1 cellular context compared by ENCODE assay signal in the genomic region with DNA sequence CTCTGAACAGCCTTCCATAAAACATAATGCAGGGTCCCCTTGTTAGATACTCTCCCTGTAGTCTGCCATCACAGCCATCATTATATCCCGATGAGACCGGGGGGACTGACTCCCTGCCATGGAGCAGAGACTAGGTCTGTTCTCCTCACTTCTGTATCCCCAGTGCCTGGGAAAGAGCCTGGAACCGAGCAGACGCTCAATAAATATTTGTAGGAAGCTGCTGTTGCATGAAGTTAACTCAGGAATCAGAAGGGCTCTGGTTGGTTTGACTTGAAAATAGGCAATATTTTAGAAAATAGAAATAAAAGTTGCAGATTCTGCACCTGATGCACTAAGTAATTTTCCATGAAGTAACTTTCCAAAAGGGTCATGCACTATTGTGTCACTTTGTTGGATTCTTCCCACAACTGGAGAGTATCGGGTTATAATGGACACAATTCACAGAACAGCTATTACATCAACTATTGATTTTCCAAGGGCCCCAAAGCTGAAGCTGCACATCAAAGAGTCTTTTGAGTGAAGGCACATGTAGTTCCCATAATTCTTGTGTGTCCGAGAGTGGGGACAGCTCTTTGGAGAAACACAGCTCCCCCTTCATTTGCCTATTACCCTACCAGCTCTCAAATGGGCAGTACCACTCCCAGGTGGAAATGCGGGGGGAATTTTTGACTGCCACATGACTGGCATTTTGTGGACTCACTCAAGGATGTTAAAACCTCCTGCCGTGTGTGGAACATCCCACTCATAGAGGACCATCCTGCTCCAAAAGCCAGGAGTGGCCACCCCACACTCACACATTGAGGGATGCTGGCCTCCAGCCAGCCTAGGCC.
TF ChIP-seq lines count a peak whose summit lies in the region.

No MANE protein-coding gene starts in this region.

TF ChIP-seq in HepG2, 621 proteins besides CTCF, POLR2A, EP300 and RAD21 (continued from another document and continues in another):
- TF ChIP-seq, protein P1, sequence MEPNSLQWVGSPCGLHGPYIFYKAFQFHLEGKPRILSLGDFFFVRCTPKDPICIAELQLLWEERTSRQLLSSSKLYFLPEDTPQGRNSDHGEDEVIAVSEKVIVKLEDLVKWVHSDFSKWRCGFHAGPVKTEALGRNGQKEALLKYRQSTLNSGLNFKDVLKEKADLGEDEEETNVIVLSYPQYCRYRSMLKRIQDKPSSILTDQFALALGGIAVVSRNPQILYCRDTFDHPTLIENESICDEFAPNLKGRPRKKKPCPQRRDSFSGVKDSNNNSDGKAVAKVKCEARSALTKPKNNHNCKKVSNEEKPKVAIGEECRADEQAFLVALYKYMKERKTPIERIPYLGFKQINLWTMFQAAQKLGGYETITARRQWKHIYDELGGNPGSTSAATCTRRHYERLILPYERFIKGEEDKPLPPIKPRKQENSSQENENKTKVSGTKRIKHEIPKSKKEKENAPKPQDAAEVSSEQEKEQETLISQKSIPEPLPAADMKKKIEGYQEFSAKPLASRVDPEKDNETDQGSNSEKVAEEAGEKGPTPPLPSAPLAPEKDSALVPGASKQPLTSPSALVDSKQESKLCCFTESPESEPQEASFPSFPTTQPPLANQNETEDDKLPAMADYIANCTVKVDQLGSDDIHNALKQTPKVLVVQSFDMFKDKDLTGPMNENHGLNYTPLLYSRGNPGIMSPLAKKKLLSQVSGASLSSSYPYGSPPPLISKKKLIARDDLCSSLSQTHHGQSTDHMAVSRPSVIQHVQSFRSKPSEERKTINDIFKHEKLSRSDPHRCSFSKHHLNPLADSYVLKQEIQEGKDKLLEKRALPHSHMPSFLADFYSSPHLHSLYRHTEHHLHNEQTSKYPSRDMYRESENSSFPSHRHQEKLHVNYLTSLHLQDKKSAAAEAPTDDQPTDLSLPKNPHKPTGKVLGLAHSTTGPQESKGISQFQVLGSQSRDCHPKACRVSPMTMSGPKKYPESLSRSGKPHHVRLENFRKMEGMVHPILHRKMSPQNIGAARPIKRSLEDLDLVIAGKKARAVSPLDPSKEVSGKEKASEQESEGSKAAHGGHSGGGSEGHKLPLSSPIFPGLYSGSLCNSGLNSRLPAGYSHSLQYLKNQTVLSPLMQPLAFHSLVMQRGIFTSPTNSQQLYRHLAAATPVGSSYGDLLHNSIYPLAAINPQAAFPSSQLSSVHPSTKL (CRISPR knock-in tag; IDR thresholded peaks at IDR 0.05) = peak; percentile 87
- TF ChIP-seq TSC22D2 (CRISPR knock-in tag; IDR thresholded peaks at IDR 0.05; ENCODE audit: borderline replicate concordance) (no peak; the same call in 1 of the 2 replicates), HNRNPH1 (optimal IDR thresholded peaks at IDR 0.05; ENCODE audit: low read depth, low read length) (no peak), NFKB2 (CRISPR knock-in tag; IDR thresholded peaks at IDR 0.05; ENCODE audit: borderline replicate concordance) (no peak), ZNF670 (CRISPR knock-in tag; IDR thresholded peaks at IDR 0.05; ENCODE audit: borderline replicate concordance) (no peak), ZNF225 (CRISPR knock-in tag; IDR thresholded peaks at IDR 0.05) (no peak), ZNF768 (CRISPR knock-in tag; IDR thresholded peaks at IDR 0.05) (no peak), ZNF337 (CRISPR knock-in tag; IDR thresholded peaks at IDR 0.05; ENCODE audit: borderline replicate concordance, low read depth) (no peak), RAD51 (IDR thresholded peaks at IDR 0.05; ENCODE audit: borderline replicate concordance) (no peak), ZSCAN29 (CRISPR knock-in tag; conservative IDR thresholded peaks at IDR 0.05) (no peak), KDM5A (IDR thresholded peaks at IDR 0.05; ENCODE audit: borderline replicate concordance, low read length) (no peak; the same call in 1 of the 2 replicates), ZNF747 (CRISPR knock-in tag; IDR thresholded peaks at IDR 0.05; ENCODE audit: borderline replicate concordance) (no peak), RELA (CRISPR knock-in tag; IDR thresholded peaks at IDR 0.05) (no peak), FOXO1 (CRISPR knock-in tag; IDR thresholded peaks at IDR 0.05) (peak; percentile 51; the same call in 1 of the 2 replicates), KDM4B (CRISPR knock-in tag; IDR thresholded peaks at IDR 0.05) (no peak), KDM1A (CRISPR knock-in tag; IDR thresholded peaks at IDR 0.05) (peak; percentile 54; the same call in 1 of the 2 replicates), MATR3 (CRISPR knock-in tag; IDR thresholded peaks at IDR 0.05) (no peak), CENPX (CRISPR knock-in tag; IDR thresholded peaks at IDR 0.05) (no peak), ZSCAN25 (CRISPR knock-in tag; IDR thresholded peaks at IDR 0.05) (no peak), ZNF296 (CRISPR knock-in tag; conservative IDR thresholded peaks at IDR 0.05) (no peak), ZKSCAN1 (IDR thresholded peaks at IDR 0.05; ENCODE audit: low read length) (no peak), CBX5 (CRISPR knock-in tag; IDR thresholded peaks at IDR 0.05; ENCODE audit: borderline replicate concordance) (no peak), TARDBP (CRISPR knock-in tag; IDR thresholded peaks at IDR 0.05) (peak; percentile 56; the same call in 1 of the 2 replicates), MEIS2 (CRISPR knock-in tag; IDR thresholded peaks at IDR 0.05) (0 out of 2 replicates have a peak, but pooled peaks have one; percentile 23), ZNF678 (CRISPR knock-in tag; IDR thresholded peaks at IDR 0.05) (no peak), ZNF567 (CRISPR knock-in tag; IDR thresholded peaks at IDR 0.05; ENCODE audit: borderline replicate concordance) (no peak), ARNTL (CRISPR knock-in tag; IDR thresholded peaks at IDR 0.05) (0 out of 2 replicates have a peak, but pooled peaks have one; percentile 0), SAP130 (CRISPR knock-in tag; IDR thresholded peaks at IDR 0.05; ENCODE audit: low read depth) (peak; percentile 75), NBN (conservative IDR thresholded peaks at IDR 0.05) (no peak), PCBP2 (optimal IDR thresholded peaks at IDR 0.05; ENCODE audit: low read depth, low read length, poor library complexity, severe bottlenecking) (no peak), MED1 (CRISPR knock-in tag; IDR thresholded peaks at IDR 0.05) (peak; percentile 70), AKAP8 (CRISPR knock-in tag; IDR thresholded peaks at IDR 0.05) (no peak), ZSCAN20 (CRISPR knock-in tag; IDR thresholded peaks at IDR 0.05; ENCODE audit: borderline replicate concordance) (no peak), ADNP (CRISPR knock-in tag; IDR thresholded peaks at IDR 0.05) (no peak), ZBTB7A (CRISPR knock-in tag; IDR thresholded peaks at IDR 0.05) (no peak)
- TF ChIP-seq, protein P2, sequence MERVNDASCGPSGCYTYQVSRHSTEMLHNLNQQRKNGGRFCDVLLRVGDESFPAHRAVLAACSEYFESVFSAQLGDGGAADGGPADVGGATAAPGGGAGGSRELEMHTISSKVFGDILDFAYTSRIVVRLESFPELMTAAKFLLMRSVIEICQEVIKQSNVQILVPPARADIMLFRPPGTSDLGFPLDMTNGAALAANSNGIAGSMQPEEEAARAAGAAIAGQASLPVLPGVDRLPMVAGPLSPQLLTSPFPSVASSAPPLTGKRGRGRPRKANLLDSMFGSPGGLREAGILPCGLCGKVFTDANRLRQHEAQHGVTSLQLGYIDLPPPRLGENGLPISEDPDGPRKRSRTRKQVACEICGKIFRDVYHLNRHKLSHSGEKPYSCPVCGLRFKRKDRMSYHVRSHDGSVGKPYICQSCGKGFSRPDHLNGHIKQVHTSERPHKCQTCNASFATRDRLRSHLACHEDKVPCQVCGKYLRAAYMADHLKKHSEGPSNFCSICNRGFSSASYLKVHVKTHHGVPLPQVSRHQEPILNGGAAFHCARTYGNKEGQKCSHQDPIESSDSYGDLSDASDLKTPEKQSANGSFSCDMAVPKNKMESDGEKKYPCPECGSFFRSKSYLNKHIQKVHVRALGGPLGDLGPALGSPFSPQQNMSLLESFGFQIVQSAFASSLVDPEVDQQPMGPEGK (CRISPR knock-in tag; IDR thresholded peaks at IDR 0.05) = peak; percentile 65; the same call in 1 of the 2 replicates
- TF ChIP-seq, protein P3, sequence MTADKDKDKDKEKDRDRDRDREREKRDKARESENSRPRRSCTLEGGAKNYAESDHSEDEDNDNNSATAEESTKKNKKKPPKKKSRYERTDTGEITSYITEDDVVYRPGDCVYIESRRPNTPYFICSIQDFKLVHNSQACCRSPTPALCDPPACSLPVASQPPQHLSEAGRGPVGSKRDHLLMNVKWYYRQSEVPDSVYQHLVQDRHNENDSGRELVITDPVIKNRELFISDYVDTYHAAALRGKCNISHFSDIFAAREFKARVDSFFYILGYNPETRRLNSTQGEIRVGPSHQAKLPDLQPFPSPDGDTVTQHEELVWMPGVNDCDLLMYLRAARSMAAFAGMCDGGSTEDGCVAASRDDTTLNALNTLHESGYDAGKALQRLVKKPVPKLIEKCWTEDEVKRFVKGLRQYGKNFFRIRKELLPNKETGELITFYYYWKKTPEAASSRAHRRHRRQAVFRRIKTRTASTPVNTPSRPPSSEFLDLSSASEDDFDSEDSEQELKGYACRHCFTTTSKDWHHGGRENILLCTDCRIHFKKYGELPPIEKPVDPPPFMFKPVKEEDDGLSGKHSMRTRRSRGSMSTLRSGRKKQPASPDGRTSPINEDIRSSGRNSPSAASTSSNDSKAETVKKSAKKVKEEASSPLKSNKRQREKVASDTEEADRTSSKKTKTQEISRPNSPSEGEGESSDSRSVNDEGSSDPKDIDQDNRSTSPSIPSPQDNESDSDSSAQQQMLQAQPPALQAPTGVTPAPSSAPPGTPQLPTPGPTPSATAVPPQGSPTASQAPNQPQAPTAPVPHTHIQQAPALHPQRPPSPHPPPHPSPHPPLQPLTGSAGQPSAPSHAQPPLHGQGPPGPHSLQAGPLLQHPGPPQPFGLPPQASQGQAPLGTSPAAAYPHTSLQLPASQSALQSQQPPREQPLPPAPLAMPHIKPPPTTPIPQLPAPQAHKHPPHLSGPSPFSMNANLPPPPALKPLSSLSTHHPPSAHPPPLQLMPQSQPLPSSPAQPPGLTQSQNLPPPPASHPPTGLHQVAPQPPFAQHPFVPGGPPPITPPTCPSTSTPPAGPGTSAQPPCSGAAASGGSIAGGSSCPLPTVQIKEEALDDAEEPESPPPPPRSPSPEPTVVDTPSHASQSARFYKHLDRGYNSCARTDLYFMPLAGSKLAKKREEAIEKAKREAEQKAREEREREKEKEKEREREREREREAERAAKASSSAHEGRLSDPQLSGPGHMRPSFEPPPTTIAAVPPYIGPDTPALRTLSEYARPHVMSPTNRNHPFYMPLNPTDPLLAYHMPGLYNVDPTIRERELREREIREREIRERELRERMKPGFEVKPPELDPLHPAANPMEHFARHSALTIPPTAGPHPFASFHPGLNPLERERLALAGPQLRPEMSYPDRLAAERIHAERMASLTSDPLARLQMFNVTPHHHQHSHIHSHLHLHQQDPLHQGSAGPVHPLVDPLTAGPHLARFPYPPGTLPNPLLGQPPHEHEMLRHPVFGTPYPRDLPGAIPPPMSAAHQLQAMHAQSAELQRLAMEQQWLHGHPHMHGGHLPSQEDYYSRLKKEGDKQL (CRISPR knock-in tag; IDR thresholded peaks at IDR 0.05; ENCODE audit: low read depth) = peak; percentile 74; the same call in 1 of the 2 replicates
- TF ChIP-seq, protein P4, sequence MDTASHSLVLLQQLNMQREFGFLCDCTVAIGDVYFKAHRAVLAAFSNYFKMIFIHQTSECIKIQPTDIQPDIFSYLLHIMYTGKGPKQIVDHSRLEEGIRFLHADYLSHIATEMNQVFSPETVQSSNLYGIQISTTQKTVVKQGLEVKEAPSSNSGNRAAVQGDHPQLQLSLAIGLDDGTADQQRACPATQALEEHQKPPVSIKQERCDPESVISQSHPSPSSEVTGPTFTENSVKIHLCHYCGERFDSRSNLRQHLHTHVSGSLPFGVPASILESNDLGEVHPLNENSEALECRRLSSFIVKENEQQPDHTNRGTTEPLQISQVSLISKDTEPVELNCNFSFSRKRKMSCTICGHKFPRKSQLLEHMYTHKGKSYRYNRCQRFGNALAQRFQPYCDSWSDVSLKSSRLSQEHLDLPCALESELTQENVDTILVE (CRISPR knock-in tag; IDR thresholded peaks at IDR 0.05) = peak; percentile 53; the same call in 1 of the 2 replicates
- TF ChIP-seq, protein P5, sequence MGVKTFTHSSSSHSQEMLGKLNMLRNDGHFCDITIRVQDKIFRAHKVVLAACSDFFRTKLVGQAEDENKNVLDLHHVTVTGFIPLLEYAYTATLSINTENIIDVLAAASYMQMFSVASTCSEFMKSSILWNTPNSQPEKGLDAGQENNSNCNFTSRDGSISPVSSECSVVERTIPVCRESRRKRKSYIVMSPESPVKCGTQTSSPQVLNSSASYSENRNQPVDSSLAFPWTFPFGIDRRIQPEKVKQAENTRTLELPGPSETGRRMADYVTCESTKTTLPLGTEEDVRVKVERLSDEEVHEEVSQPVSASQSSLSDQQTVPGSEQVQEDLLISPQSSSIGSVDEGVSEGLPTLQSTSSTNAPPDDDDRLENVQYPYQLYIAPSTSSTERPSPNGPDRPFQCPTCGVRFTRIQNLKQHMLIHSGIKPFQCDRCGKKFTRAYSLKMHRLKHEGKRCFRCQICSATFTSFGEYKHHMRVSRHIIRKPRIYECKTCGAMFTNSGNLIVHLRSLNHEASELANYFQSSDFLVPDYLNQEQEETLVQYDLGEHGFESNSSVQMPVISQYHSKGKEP (CRISPR knock-in tag; IDR thresholded peaks at IDR 0.05) = no peak
- TF ChIP-seq, protein P6, sequence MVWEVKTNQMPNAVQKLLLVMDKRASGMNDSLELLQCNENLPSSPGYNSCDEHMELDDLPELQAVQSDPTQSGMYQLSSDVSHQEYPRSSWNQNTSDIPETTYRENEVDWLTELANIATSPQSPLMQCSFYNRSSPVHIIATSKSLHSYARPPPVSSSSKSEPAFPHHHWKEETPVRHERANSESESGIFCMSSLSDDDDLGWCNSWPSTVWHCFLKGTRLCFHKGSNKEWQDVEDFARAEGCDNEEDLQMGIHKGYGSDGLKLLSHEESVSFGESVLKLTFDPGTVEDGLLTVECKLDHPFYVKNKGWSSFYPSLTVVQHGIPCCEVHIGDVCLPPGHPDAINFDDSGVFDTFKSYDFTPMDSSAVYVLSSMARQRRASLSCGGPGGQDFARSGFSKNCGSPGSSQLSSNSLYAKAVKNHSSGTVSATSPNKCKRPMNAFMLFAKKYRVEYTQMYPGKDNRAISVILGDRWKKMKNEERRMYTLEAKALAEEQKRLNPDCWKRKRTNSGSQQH (CRISPR knock-in tag; IDR thresholded peaks at IDR 0.05; ENCODE audit: low read depth) = no peak
- TF ChIP-seq, protein P7, sequence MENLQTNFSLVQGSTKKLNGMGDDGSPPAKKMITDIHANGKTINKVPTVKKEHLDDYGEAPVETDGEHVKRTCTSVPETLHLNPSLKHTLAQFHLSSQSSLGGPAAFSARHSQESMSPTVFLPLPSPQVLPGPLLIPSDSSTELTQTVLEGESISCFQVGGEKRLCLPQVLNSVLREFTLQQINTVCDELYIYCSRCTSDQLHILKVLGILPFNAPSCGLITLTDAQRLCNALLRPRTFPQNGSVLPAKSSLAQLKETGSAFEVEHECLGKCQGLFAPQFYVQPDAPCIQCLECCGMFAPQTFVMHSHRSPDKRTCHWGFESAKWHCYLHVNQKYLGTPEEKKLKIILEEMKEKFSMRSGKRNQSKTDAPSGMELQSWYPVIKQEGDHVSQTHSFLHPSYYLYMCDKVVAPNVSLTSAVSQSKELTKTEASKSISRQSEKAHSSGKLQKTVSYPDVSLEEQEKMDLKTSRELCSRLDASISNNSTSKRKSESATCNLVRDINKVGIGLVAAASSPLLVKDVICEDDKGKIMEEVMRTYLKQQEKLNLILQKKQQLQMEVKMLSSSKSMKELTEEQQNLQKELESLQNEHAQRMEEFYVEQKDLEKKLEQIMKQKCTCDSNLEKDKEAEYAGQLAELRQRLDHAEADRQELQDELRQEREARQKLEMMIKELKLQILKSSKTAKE (CRISPR knock-in tag; IDR thresholded peaks at IDR 0.05; ENCODE audit: borderline replicate concordance) = no peak
